23 cellular contexts compared by ENCODE assay signal in genomic region chr17:71494456-71494855, GRCh38.
DNase-seq lines count a peak whose midpoint lies in the region; ATAC-seq and TF ChIP-seq lines count a peak whose summit lies in the region.
"Had no signal": no experiment of that assay in that cellular context is flagged by ENCODE, and none has a peak within 500 bp of the region (broad histone marks: within the 10 kb centered on the region; RNA-seq: fewer than 3 reads in every experiment).

No MANE protein-coding gene starts in this region.

- H3K9me2 ChIP-seq in GM23338 (ENCODE audit: insufficient read depth) = no peaks in the 10 kb centered on the region

- ATAC-seq in GM23338 = no peak
- ATAC-seq: K562; stimulated activated naive B cell treated with anti-CD40 and anti-IgM and Interleukin-4, amounts not matched to agents 10 μg/mL and 1 μg/mL and 100 μg/mL, for 72 hours had no signal

- CTCF ChIA-PET in CD4-positive, alpha-beta memory T cell (lab: Charles Lee; ENCODE audit: partially characterized antibody) = no interaction called here

- H3K4me3 ChIP-seq in GM23338 = no peak overlapping the region
- H3K4me3 ChIP-seq in ascending aorta = no peak overlapping the region
- no peak overlapping the region for H3K4me3 ChIP-seq in CD4-positive, alpha-beta memory T cell (ENCODE audit: low read length in 2 of 2)
- H3K4me3 ChIP-seq: BLaER1, K562, lower lobe of right lung, thoracic aorta had no signal

- no peaks in the 10 kb centered on the region for H3K4me1 ChIP-seq in GM23338 (ENCODE audit: insufficient read depth)
- no peaks in the 10 kb centered on the region for H3K4me1 ChIP-seq in ascending aorta
- no peaks in the 10 kb centered on the region for H3K4me1 ChIP-seq in CD4-positive, alpha-beta memory T cell (ENCODE audit: insufficient read depth, low read length)
- H3K4me1 ChIP-seq: BLaER1, lower lobe of right lung had no signal

- no peaks in the 10 kb centered on the region for H3K36me3 Mint-ChIP-seq in GM23338 (ENCODE audit: low read depth)
- H3K36me3 Mint-ChIP-seq in CD4-positive, alpha-beta memory T cell = no peaks in the 10 kb centered on the region
- H3K36me3 Mint-ChIP-seq: stimulated activated naive B cell treated with anti-CD40 and anti-IgM and Interleukin-4, amounts not matched to agents 10 μg/mL and 1 μg/mL and 100 μg/mL, for 72 hours had no signal

- TF ChIP-seq CTCF in GM23338 (conservative IDR thresholded peaks at IDR 0.05; ENCODE audit: low read depth in 2 of 2) = no peak
- TF ChIP-seq CTCF in ascending aorta (IDR thresholded peaks at IDR 0.05) = no peak

- H3F3A ChIP-seq in GM23338 (replicated peaks; ENCODE audit: low read depth) = no peaks in the 10 kb centered on the region

- no peaks in the 10 kb centered on the region for H3K9me3 Mint-ChIP-seq in GM23338
- H3K9me3 Mint-ChIP-seq in CD4-positive, alpha-beta memory T cell = peaks cover 0 to 5% (median 3%) of the 10 kb centered on the region in 8 donors

- H2AFZ ChIP-seq in GM23338 = 0 out of 2 replicates have a peak overlapping the region, but pooled peaks have one; percentile 20

- no peaks in the 10 kb centered on the region for H3K27me3 ChIP-seq in GM23338 (ENCODE audit: insufficient read depth)
- H3K27me3 ChIP-seq in ascending aorta = no peaks in the 10 kb centered on the region
- H3K27me3 ChIP-seq in CD4-positive, alpha-beta memory T cell (ENCODE audit: insufficient read depth, low read length) = no peaks in the 10 kb centered on the region
- H3K27me3 ChIP-seq: BLaER1 had no signal

- H3K27ac ChIP-seq in GM23338 (ENCODE audit: low read depth) (no peak overlapping the region), ascending aorta (no peak overlapping the region)
- no peak overlapping the region for H3K27ac ChIP-seq in CD4-positive, alpha-beta memory T cell (ENCODE audit: low read depth, low read length)
- H3K27ac ChIP-seq: BLaER1, lower lobe of right lung, thoracic aorta had no signal

- intact Hi-C loops in ascending aorta (cut with DNase I) = no loop called here
- intact Hi-C loops in CD4-positive, alpha-beta memory T cell (cut with micrococcal nuclease) = no loop called here

- no peaks in the 10 kb centered on the region for H4K20me1 ChIP-seq in GM23338 (replicated peaks; ENCODE audit: insufficient read depth)
- H4K20me1 ChIP-seq: BLaER1 had no signal

- H3K36me3 ChIP-seq in GM23338 (ENCODE audit: insufficient read depth) (no peaks in the 10 kb centered on the region), ascending aorta (no peaks in the 10 kb centered on the region)
- no peaks in the 10 kb centered on the region for H3K36me3 ChIP-seq in CD4-positive, alpha-beta memory T cell (ENCODE audit: insufficient read depth, low read length)
- H3K36me3 ChIP-seq: BLaER1, lower lobe of right lung, thoracic aorta had no signal

- no peaks in the 10 kb centered on the region for H3K4me1 Mint-ChIP-seq in GM23338
- no peaks in the 10 kb centered on the region for H3K4me1 Mint-ChIP-seq in CD4-positive, alpha-beta memory T cell
- H3K4me1 Mint-ChIP-seq: stimulated activated naive B cell treated with anti-CD40 and anti-IgM and Interleukin-4, amounts not matched to agents 10 μg/mL and 1 μg/mL and 100 μg/mL, for 72 hours had no signal

- H3K27ac Mint-ChIP-seq in GM23338 = no peak overlapping the region
- no peak overlapping the region for H3K27ac Mint-ChIP-seq in CD4-positive, alpha-beta memory T cell
- H3K27ac Mint-ChIP-seq: activated naive CD4-positive, alpha-beta T cell treated with anti-CD3 and anti-CD28 coated beads for 36 hours; stimulated activated naive B cell treated with anti-CD40 and anti-IgM and Interleukin-4, amounts not matched to agents 10 μg/mL and 1 μg/mL and 100 μg/mL, for 72 hours had no signal

- H3K79me2 ChIP-seq in GM23338 (replicated peaks; ENCODE audit: insufficient read depth) = no peaks in the 10 kb centered on the region

- H3K27me3 Mint-ChIP-seq in GM23338 (ENCODE audit: insufficient read depth, low read depth, poor library complexity) = no peaks in the 10 kb centered on the region
- no peaks in the 10 kb centered on the region for H3K27me3 Mint-ChIP-seq in CD4-positive, alpha-beta memory T cell
- H3K27me3 Mint-ChIP-seq: stimulated activated naive B cell treated with anti-CD40 and anti-IgM and Interleukin-4, amounts not matched to agents 10 μg/mL and 1 μg/mL and 100 μg/mL, for 72 hours had no signal

- H3K4me3 Mint-ChIP-seq in GM23338 = no peak overlapping the region
- H3K4me3 Mint-ChIP-seq in CD4-positive, alpha-beta memory T cell = no peak overlapping the region
- H3K4me3 Mint-ChIP-seq: activated naive CD4-positive, alpha-beta T cell treated with anti-CD3 and anti-CD28 coated beads for 36 hours; stimulated activated naive B cell treated with anti-CD40 and anti-IgM and Interleukin-4, amounts not matched to agents 10 μg/mL and 1 μg/mL and 100 μg/mL, for 72 hours had no signal

- POLR2A ChIA-PET in CD4-positive, alpha-beta memory T cell (lab: Charles Lee; ENCODE audit: partially characterized antibody) = no interaction called here

- DNase-seq in GM23338 (ENCODE audit: low spot score) (no peak), astrocyte of the hippocampus (ENCODE audit: low read depth, low spot score) (peak; percentile 58), kidney tubule cell (ENCODE audit: low spot score) (peak; percentile 29), NCI-H1092 (lab: John Stamatoyannopoulos, UW) (no peak), LoVo (ENCODE audit: low spot score) (no peak), ascending aorta (ENCODE audit: low spot score in 2 of 2) (no peak)
- DNase-seq in CD4-positive, alpha-beta memory T cell = no peak
- DNase-seq: activated CD4-positive, alpha-beta T cell treated with anti-CD3 and anti-CD28 coated beads, Interleukin-2, amount 50 U/mL, for 48 hours; activated CD4-positive, CD25-positive, alpha-beta regulatory T cell; activated naive CD4-positive, alpha-beta T cell treated with anti-CD3 and anti-CD28 coated beads for 36 hours; anterior cingulate cortex; Calu3; H7; hippocampal formation; islet precursor cell; lower lobe of right lung; NCI-H187 treated with DMSO at 0.1 percent for 48 hours; NCI-H748 treated with DMSO at 0.1 percent for 48 hours; stimulated activated CD4-positive, alpha-beta T cell treated with anti-CD3 and anti-CD28 coated beads, Interleukin-2, amount 100 ng/mL, for 48 hours; stimulated activated naive B cell treated with anti-CD40 and anti-IgM and Interleukin-4, amounts not matched to agents 10 μg/mL and 1 μg/mL and 100 μg/mL, for 72 hours had no signal

- no peak overlapping the region for H3K4me2 ChIP-seq in GM23338
- H3K4me2 ChIP-seq: BLaER1 had no signal

- H3K9me3 ChIP-seq in ascending aorta = no peaks in the 10 kb centered on the region
- H3K9me3 ChIP-seq in CD4-positive, alpha-beta memory T cell (ENCODE audit: control insufficient read depth in 1 of 2, low read length in 2 of 2) = no peaks in the 10 kb centered on the region
- H3K9me3 ChIP-seq: BLaER1, lower lobe of right lung, thoracic aorta had no signal

TF ChIP-seq in GM23338, 12 proteins besides CTCF, POLR2A, EP300 and RAD21:
- no peak for TF ChIP-seq ZNF331 (CRISPR knock-in tag; IDR thresholded peaks at IDR 0.05; ENCODE audit: low read depth)
- no peak for TF ChIP-seq EZH2phosphoT487 (IDR thresholded peaks at IDR 0.05; ENCODE audit: unreplicated experiment)
- TF ChIP-seq EZH2 (IDR thresholded peaks at IDR 0.05; ENCODE audit: low read depth, unreplicated experiment) = no peak
- TF ChIP-seq JUNB (IDR thresholded peaks at IDR 0.05; ENCODE audit: unreplicated experiment) = no peak

Comparison
In these comparisons a context has a peak if more than half of its experiments do, and no peak if none do; other contexts are left out.
1. DNase-seq: peak in astrocyte of the hippocampus (single experiment) and kidney tubule cell (single experiment); none in GM23338 (single experiment), NCI-H1092 (single experiment), LoVo (single experiment), ascending aorta (0 of 2) and CD4-positive, alpha-beta memory T cell (0 of 5).